In genomic region chr21:43333301-43334062, GRCh38 we compare ENCODE assay signal across 8 cellular contexts.
A peak's percentile ranks its signal among the peaks of the same experiment; 100 is the strongest.
DNase-seq lines count a peak whose midpoint lies in the region; ATAC-seq and TF ChIP-seq lines count a peak whose summit lies in the region.

No MANE protein-coding gene starts in this region.

- no peaks in the 10 kb centered on the region for H3K27me3 ChIP-seq in osteoblast (ENCODE audit: insufficient read depth, low read length)

- no peaks in the 10 kb centered on the region for H3K36me3 ChIP-seq in osteoblast (ENCODE audit: insufficient read depth, low read length)

- H3K4me1 Mint-ChIP-seq in Calu3 (ENCODE audit: low read depth, unreplicated experiment): peaks cover 27% of the 10 kb centered on the region

- no peak for ATAC-seq in HG02759 (IDR thresholded peaks at IDR 0.05; ENCODE audit: unreplicated experiment)
- ATAC-seq in HG03045 (IDR thresholded peaks at IDR 0.05; ENCODE audit: unreplicated experiment): no peak
- no peak for ATAC-seq in GM18511 (IDR thresholded peaks at IDR 0.05; ENCODE audit: unreplicated experiment)

- no peaks in the 10 kb centered on the region for H3K27me3 Mint-ChIP-seq in Calu3 (ENCODE audit: unreplicated experiment)

- DNase-seq in Calu3 (peak; percentile 61), NCI-H510A (lab: John Stamatoyannopoulos, UW) (peak; percentile 48), fibroblast of gingiva (ENCODE audit: low read depth) (peak; percentile 53), osteoblast (ENCODE audit: insufficient read length, low spot score, missing footprints) (peak; percentile 96), NCI-H2081 (lab: John Stamatoyannopoulos, UW) (no peak)

- H3K79me2 ChIP-seq in osteoblast (ENCODE audit: insufficient read depth, low read length): no peaks in the 10 kb centered on the region

- H3K36me3 Mint-ChIP-seq in Calu3 (ENCODE audit: insufficient read depth, unreplicated experiment): peaks cover 11% of the 10 kb centered on the region

- no peaks in the 10 kb centered on the region for H3K9me3 Mint-ChIP-seq in Calu3 (ENCODE audit: low read depth, unreplicated experiment)

- CTCF ChIA-PET in Calu3 (lab: Charles Lee): interaction anchor here (1.3 kb wide), 1 partner anchor 10 kb away, joined by 3 read pairs; no protein-coding TSS in a partner anchor

- peak overlapping the region; percentile 54 for H3K4me3 Mint-ChIP-seq in Calu3 (ENCODE audit: low read depth, unreplicated experiment)

- H4K20me1 ChIP-seq in osteoblast (ENCODE audit: insufficient read depth, low read length): no peaks in the 10 kb centered on the region

- BruUV-seq in Calu3 (replicated peaks; lab: Mats Ljungman, UMichigan): no TSS peak

- intact Hi-C loops in Calu3 (cut with micrococcal nuclease; ENCODE audit: unreplicated experiment): no loop called here

- peaks cover 22% of the 10 kb centered on the region for H3K4me1 ChIP-seq in osteoblast (ENCODE audit: insufficient read depth, low read length)

- H2AFZ ChIP-seq in osteoblast (ENCODE audit: low read length): peak overlapping the region; percentile 80

- H3K27ac Mint-ChIP-seq in Calu3 (ENCODE audit: unreplicated experiment): peak overlapping the region; percentile 66

- TF ChIP-seq CTCF in Calu3 (IDR thresholded peaks at IDR 0.05; ENCODE audit: unreplicated experiment): no peak
- no peak for TF ChIP-seq CTCF in osteoblast (IDR thresholded peaks at IDR 0.05; ENCODE audit: extremely low read depth, low read depth, low read length)

- peak overlapping the region; percentile 49 for H3K4me3 ChIP-seq in osteoblast (ENCODE audit: insufficient read depth, low read length)

- H3K9me3 ChIP-seq in osteoblast (ENCODE audit: low read depth, low read length): no peaks in the 10 kb centered on the region

- peak overlapping the region; percentile 97 for H3K27ac ChIP-seq in osteoblast (ENCODE audit: low read depth, low read length)

- H3K4me2 ChIP-seq in osteoblast (ENCODE audit: insufficient read depth, low read length): peak overlapping the region; percentile 72

Comparison
In these comparisons a context has a peak if more than half of its experiments do, and no peak if none do; other contexts are left out.
1. DNase-seq: peak in Calu3 (single experiment), NCI-H510A (single experiment), fibroblast of gingiva (single experiment) and osteoblast (single experiment); none in NCI-H2081 (0 of 2).